Comparison of ENCODE assay signal across 25 cellular contexts in genomic region chr1:102178483-102178882, GRCh38.
"Had no signal": no experiment of that assay in that cellular context is flagged by ENCODE, and none has a peak within 500 bp of the region (broad histone marks: within the 10 kb centered on the region; RNA-seq: fewer than 3 reads in every experiment).

No MANE protein-coding gene starts in this region.

- DNase-seq: colonic mucosa; cortex of kidney; effector CD8-positive, alpha-beta T cell; effector memory CD8-positive, alpha-beta T cell; endodermal cell; erythroblast; esophagus squamous epithelium; foreskin fibroblast; foreskin melanocyte; heart left ventricle; hypothalamus; left cardiac atrium; left lung; left ventricle myocardium superior; lower lobe of right lung; mesenchymal stem cell; mucosa of descending colon; naive B cell had no signal

- H3K4me1 ChIP-seq: colonic mucosa, esophagus squamous epithelium, gastroesophageal sphincter, heart left ventricle, left lung, lower lobe of right lung had no signal

- H3K9me3 ChIP-seq: colonic mucosa, esophagus squamous epithelium, gastroesophageal sphincter, left lung, lower lobe of right lung, mucosa of descending colon had no signal

- H3K36me3 ChIP-seq: colonic mucosa, esophagus squamous epithelium, gastroesophageal sphincter, heart left ventricle, left lung, lower lobe of right lung had no signal

- FAIRE-seq: endometrium, islet of Langerhans, keratinocyte had no signal

- H3K79me2 ChIP-seq: hepatocyte had no signal

- H2AFZ ChIP-seq: hepatocyte had no signal

- H3K27me3 ChIP-seq: colonic mucosa, esophagus squamous epithelium, gastroesophageal sphincter, heart left ventricle, hepatocyte, left lung had no signal

- H3K4me3 ChIP-seq: colonic mucosa, esophagus squamous epithelium, gastroesophageal sphincter, heart left ventricle, hepatocyte, left lung, lower lobe of right lung, mucosa of descending colon had no signal

- H3K4me2 ChIP-seq: hepatocyte had no signal

- ATAC-seq: effector memory CD8-positive, alpha-beta T cell; esophagus mucosa; gastroesophageal sphincter; heart left ventricle; left cardiac atrium; left lung; left ventricle myocardium superior; lower lobe of right lung; mucosa of descending colon had no signal

- H3K27ac ChIP-seq: colonic mucosa, epithelial cell of prostate, esophagus squamous epithelium, gastroesophageal sphincter, heart left ventricle, hepatocyte, left lung, lower lobe of right lung had no signal
